In the genomic region with DNA sequence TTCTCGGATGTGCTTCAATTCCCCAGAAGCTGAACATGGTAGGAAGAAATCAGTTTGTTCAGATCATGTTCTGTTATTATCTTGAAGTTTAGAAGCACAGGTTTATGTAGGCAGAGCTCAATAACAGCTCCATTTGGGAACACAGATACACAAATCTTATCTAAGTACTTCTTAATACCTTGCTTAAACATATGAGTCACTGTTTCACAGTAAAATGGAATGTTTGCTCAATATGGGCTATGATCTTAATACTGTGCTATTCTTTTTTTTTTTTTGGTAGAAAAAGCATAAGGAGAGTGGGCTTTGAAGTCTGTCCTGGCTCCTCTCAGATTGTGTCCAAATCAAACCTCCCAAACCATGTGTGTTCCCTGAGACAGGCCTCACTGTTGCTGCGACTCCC, we compare ENCODE assay signal across 16 cellular contexts. TPM values are rescaled to one million over a fixed set of nuclear protein-coding genes. Genes with fewer than 3 reads are reported as not detected.
A peak's percentile ranks its signal among the peaks of the same experiment; 100 is the strongest.
DNase-seq lines count a peak whose midpoint lies in the region; ATAC-seq and TF ChIP-seq lines count a peak whose summit lies in the region.
"Had no signal": no experiment of that assay in that cellular context is flagged by ENCODE, and none has a peak within 500 bp of the region (broad histone marks: within the 10 kb centered on the region; RNA-seq: fewer than 3 reads in every experiment).

No MANE protein-coding gene starts in this region.

- TF ChIP-seq POLR2A in breast epithelium (IDR thresholded peaks at IDR 0.05): no peak
- no peak for TF ChIP-seq POLR2A in thyroid gland (IDR thresholded peaks at IDR 0.05)

- WGBS in urinary bladder: 32% methylated on average over 2 of the region's 2 CpGs
- 84 to 91% methylated on average over 2 of the region's 2 CpGs for WGBS in thyroid gland, 2 donors

- H3K27ac ChIP-seq in breast epithelium (no peak overlapping the region), left lung (peak overlapping the region; percentile 40 to 55), urinary bladder (ENCODE audit: low read depth) (peak overlapping the region; percentile 32), thyroid gland (no peak overlapping the region)
- H3K27ac ChIP-seq: heart left ventricle had no signal

- BruUV-seq in MCF 10A (replicated peaks; lab: Mats Ljungman, UMichigan): no TSS peak

- ATAC-seq in left lung: peak; percentile 84
- ATAC-seq: heart left ventricle; left colon; naive thymus-derived CD4-positive, alpha-beta T cell had no signal

- H3K4me3 ChIP-seq in breast epithelium (no peak overlapping the region), choroid plexus epithelial cell (ENCODE audit: low read depth, low read length) (no peak overlapping the region), left lung (no peak overlapping the region), urinary bladder (ENCODE audit: low read depth, low read length) (no peak overlapping the region), thyroid gland (replicated peaks in 1 of 3) (no peak overlapping the region)
- H3K4me3 ChIP-seq: heart left ventricle, sigmoid colon had no signal

- H3K27me3 ChIP-seq in breast epithelium (no peaks in the 10 kb centered on the region), left lung (no peaks in the 10 kb centered on the region), thyroid gland (no peaks in the 10 kb centered on the region)
- H3K27me3 ChIP-seq: heart left ventricle, sigmoid colon had no signal

- CTCF ChIA-PET in MCF 10A (lab: Yijun Ruan, JAX): interaction anchor here (0.6 to 20.7 kb wide), 12 partner anchors 8 to 841 kb away, joined by 3 to 808 read pairs (median 6); a partner anchor contains a TSS

- H3K9me3 ChIP-seq in breast epithelium (no peaks in the 10 kb centered on the region), left lung (no peaks in the 10 kb centered on the region), thyroid gland (no peaks in the 10 kb centered on the region)
- H3K9me3 ChIP-seq: heart left ventricle, sigmoid colon had no signal

- no peaks in the 10 kb centered on the region for H3K9me3 Mint-ChIP-seq in MCF 10A (ENCODE audit: unreplicated experiment)
- H3K9me3 Mint-ChIP-seq: naive thymus-derived CD4-positive, alpha-beta T cell had no signal

- peaks cover 11% of the 10 kb centered on the region for H3K4me1 Mint-ChIP-seq in MCF 10A (ENCODE audit: insufficient read depth, unreplicated experiment)
- H3K4me1 Mint-ChIP-seq: naive thymus-derived CD4-positive, alpha-beta T cell had no signal

- H3K4me3 Mint-ChIP-seq in MCF 10A (ENCODE audit: unreplicated experiment): no peak overlapping the region
- H3K4me3 Mint-ChIP-seq: naive thymus-derived CD4-positive, alpha-beta T cell had no signal

- TF ChIP-seq CTCF in MCF 10A (IDR thresholded peaks at IDR 0.05; ENCODE audit: unreplicated experiment) (no peak), breast epithelium (IDR thresholded peaks at IDR 0.05) (no peak), choroid plexus epithelial cell (conservative IDR thresholded peaks at IDR 0.05; ENCODE audit: low read depth, low read length) (no peak), left lung (IDR thresholded peaks at IDR 0.05) (no peak), thyroid gland (IDR thresholded peaks at IDR 0.05) (no peak)

- H3K27me3 Mint-ChIP-seq in MCF 10A (ENCODE audit: insufficient read depth, unreplicated experiment): no peaks in the 10 kb centered on the region
- H3K27me3 Mint-ChIP-seq: naive thymus-derived CD4-positive, alpha-beta T cell had no signal

- no peaks in the 10 kb centered on the region for H3K36me3 Mint-ChIP-seq in MCF 10A (ENCODE audit: insufficient read depth, unreplicated experiment)
- H3K36me3 Mint-ChIP-seq: naive thymus-derived CD4-positive, alpha-beta T cell had no signal

- intact Hi-C loops in MCF 10A (cut with micrococcal nuclease) (no loop called here), breast epithelium (cut with DNase I; ENCODE audit: low total_unique reads) (no loop called here), left lung (cut with DNase I) (loop anchor here (5.0 to 10.0 kb wide), 2 partner anchors 150 to 267 kb away; no protein-coding TSS in a partner anchor), thyroid gland (cut with DNase I) (loop anchor here (2.0 to 5.0 kb wide), 2 partner anchors 152 to 262 kb away; no protein-coding TSS in a partner anchor), posterior vena cava (cut with DNase I) (loop anchor here in 1 of 2 donors (5.0 kb wide), 1 partner anchor 52 kb away; no protein-coding TSS in a partner anchor)

- DNase-seq in MCF 10A (ENCODE audit: unreplicated experiment): peak; percentile 18
- no peak for DNase-seq in breast epithelium (ENCODE audit: low spot score in 2 of 2)
- peak; percentile 74 for DNase-seq in choroid plexus epithelial cell (ENCODE audit: low read depth)
- no peak for DNase-seq in left lung
- DNase-seq in KG1 (lab: John Stamatoyannopoulos, UW): no peak
- no peak for DNase-seq in thyroid gland
- no peak for DNase-seq in posterior vena cava (ENCODE audit: low spot score)
- DNase-seq: activated CD4-positive, alpha-beta T cell treated with anti-CD3 and anti-CD28 coated beads for 48 hours; activated T-cell treated with anti-CD3 and anti-CD28 coated beads, Interleukin-2, amount 50 U/mL, for 48 hours; heart left ventricle; left colon; naive thymus-derived CD4-positive, alpha-beta T cell; SHP77 treated with DMSO at 0.1 percent for 48 hours; sigmoid colon; T-helper 9 cell had no signal

- POLR2A ChIA-PET in MCF 10A (lab: Yijun Ruan, JAX): interaction anchor here (0.6 to 3.6 kb wide), 5 partner anchors 13 to 111 kb away, joined by 4 to 17 read pairs (median 4); no protein-coding TSS in a partner anchor

- H3K27ac Mint-ChIP-seq in MCF 10A (ENCODE audit: low read depth, unreplicated experiment): no peak overlapping the region
- H3K27ac Mint-ChIP-seq: naive thymus-derived CD4-positive, alpha-beta T cell had no signal

- no peaks in the 10 kb centered on the region for H3K36me3 ChIP-seq in breast epithelium
- H3K36me3 ChIP-seq in left lung: no peaks in the 10 kb centered on the region
- no peaks in the 10 kb centered on the region for H3K36me3 ChIP-seq in urinary bladder (ENCODE audit: insufficient read depth)
- H3K36me3 ChIP-seq in thyroid gland: no peaks in the 10 kb centered on the region
- H3K36me3 ChIP-seq: heart left ventricle, sigmoid colon had no signal

- H3K4me1 ChIP-seq in breast epithelium (no peaks in the 10 kb centered on the region), left lung (peaks cover 0 to 3% of the 10 kb centered on the region in 2 donors), urinary bladder (ENCODE audit: insufficient read depth) (no peaks in the 10 kb centered on the region), thyroid gland (no peaks in the 10 kb centered on the region)
- H3K4me1 ChIP-seq: sigmoid colon had no signal

RNA-seq across cellular contexts. Expression of a gene that starts 13.4 kb away (rescaled TPM):
- total RNA-seq in MCF 10A (2022): not detected in 2 replicates
- total RNA-seq in breast epithelium: 10 to 100 TPM in 1 of 3 donors, under 1 TPM in 2; 0.66 to 42.9 (median 0.73) TPM
- not detected for total RNA-seq in left lung
- not detected for total RNA-seq in urinary bladder
- 5.3 TPM for polyA plus RNA-seq in urinary bladder
- total RNA-seq in thyroid gland: under 1 TPM in 1 of 4 donors, not detected in 3; 0.33 TPM
- under 1 TPM in 1 of 2 donors, not detected in 1; 0.32 TPM for total RNA-seq in posterior vena cava
- total RNA-seq: left colon; naive thymus-derived CD4-positive, alpha-beta T cell had no signal
- polyA plus RNA-seq: naive thymus-derived CD4-positive, alpha-beta T cell had no signal

RNA-seq across cellular contexts. Expression of a gene that starts 54.6 kb away (rescaled TPM):
- not detected in 2 replicates for total RNA-seq in MCF 10A (2022)
- total RNA-seq in breast epithelium: not detected
- total RNA-seq in left lung: not detected
- not detected for total RNA-seq in urinary bladder
- polyA plus RNA-seq in urinary bladder: not detected
- total RNA-seq in thyroid gland: not detected
- total RNA-seq in posterior vena cava: not detected
- total RNA-seq: heart left ventricle; left colon; naive thymus-derived CD4-positive, alpha-beta T cell; sigmoid colon had no signal
- polyA plus RNA-seq: heart left ventricle; naive thymus-derived CD4-positive, alpha-beta T cell; sigmoid colon had no signal

RNA-seq across cellular contexts. Expression of a gene that starts 56.8 kb away (rescaled TPM):
- 111 and 127 TPM in 2 replicates for total RNA-seq in MCF 10A (2022)
- 100 to 1,000 TPM; 102 to 117 (median 109) TPM for total RNA-seq in breast epithelium
- 100 to 1,000 TPM; 134 to 145 TPM for total RNA-seq in left lung
- 22.1 TPM for total RNA-seq in urinary bladder
- 209 TPM for polyA plus RNA-seq in urinary bladder
- total RNA-seq in thyroid gland: 100 to 1,000 TPM in 1 of 4 donors, 10 to 100 TPM in 3; 46.1 to 119 (median 80.2) TPM
- 10 to 100 TPM; 87.4 to 91.5 TPM for total RNA-seq in posterior vena cava

Comparison
In these comparisons a context has a peak if more than half of its experiments do, and no peak if none do; other contexts are left out.
1. DNase-seq: peak in MCF 10A (single experiment) and choroid plexus epithelial cell (single experiment); none in breast epithelium (0 of 2), left lung (0 of 2), KG1 (single experiment), thyroid gland (0 of 2) and posterior vena cava (single experiment).
2. H3K27ac ChIP-seq: peak in left lung (2 of 2) and urinary bladder (single experiment); none in breast epithelium (0 of 2) and thyroid gland (0 of 3).
3. intact Hi-C loops: an anchor here in left lung (5.0 to 10.0 kb wide) and thyroid gland (2.0 to 5.0 kb wide); none called in MCF 10A and breast epithelium.